ENCODE assay signal across 8 cellular contexts in the genomic region with DNA sequence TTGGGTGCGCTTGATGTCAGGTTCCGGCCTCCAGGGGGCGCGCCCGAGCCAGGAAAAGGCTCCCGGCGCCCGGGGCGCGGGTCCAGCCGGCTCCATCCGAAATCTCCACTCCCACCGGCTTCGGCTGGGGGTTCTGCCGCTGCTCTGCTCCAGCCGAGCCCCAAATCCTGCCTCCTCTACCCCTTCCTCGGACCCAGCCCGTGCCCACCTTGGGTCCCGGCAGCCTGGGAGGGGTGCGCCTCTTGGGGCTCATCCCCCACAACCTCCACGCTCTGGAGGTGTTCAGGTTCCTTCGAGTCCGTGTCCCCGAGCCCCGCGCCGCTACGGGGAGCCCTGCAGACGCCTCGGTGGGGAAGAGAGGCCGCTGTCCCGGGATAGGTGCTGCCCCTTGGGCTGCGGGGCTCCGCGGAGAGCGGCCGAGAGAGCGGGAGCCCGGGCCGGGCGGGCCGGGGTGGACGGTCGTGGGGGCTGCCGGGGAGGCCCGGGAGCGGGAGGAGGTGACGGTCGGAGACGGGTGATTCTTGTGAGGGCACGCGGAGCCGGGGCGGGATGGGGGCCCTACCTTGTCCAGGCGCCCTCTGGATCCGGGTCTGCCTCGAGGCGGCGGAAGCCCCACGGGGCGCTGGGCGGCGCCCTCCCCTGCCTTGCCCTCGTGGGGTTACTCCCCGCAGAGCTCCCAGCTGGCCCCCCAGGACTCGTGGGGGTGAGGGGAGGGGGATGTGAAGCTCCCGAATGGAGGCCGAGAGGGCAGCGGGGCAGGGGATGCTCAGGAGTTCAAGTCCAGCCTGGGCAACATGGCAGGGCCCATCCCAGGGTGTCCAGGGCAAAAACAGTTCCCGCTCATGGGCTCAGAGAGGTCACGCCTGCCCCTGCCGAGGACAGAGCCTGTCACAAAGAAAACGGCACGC. TPM values are rescaled to one million over a fixed set of nuclear protein-coding genes. Genes with fewer than 3 reads are reported as not detected.
A peak's percentile ranks its signal among the peaks of the same experiment; 100 is the strongest.
DNase-seq lines count a peak whose midpoint lies in the region; ATAC-seq and TF ChIP-seq lines count a peak whose summit lies in the region.

No MANE protein-coding gene starts in this region.

- H3K4me3 ChIP-seq in thoracic aorta: peak overlapping the region; percentile 83

- H3K36me3 ChIP-seq in thoracic aorta: no peaks in the 10 kb centered on the region

- peaks cover 3 to 7% of the 10 kb centered on the region in 2 donors for H3K4me1 ChIP-seq in thoracic aorta (ENCODE audit: control insufficient read depth in 1 of 2, low read depth in 2 of 2)

- no peaks in the 10 kb centered on the region for H3K36me3 Mint-ChIP-seq in glutamatergic neuron (ENCODE audit: unreplicated experiment)

- no peaks in the 10 kb centered on the region for H3K9me3 Mint-ChIP-seq in glutamatergic neuron (ENCODE audit: unreplicated experiment)

- DNase-seq in Daoy (ENCODE audit: low read depth): peak; percentile 78
- DNase-seq in activated gamma-delta T cell treated with anti-CD3 and anti-CD28 coated beads, Interleukin-2, amount 50 U/mL, for 16 hours (ENCODE audit: low read depth): peak; percentile 71
- peak; percentile 92 for DNase-seq in glutamatergic neuron
- DNase-seq in omental fat pad (ENCODE audit: low spot score): peak; percentile 95
- no peak for DNase-seq in thoracic aorta (ENCODE audit: low spot score)

- no peaks in the 10 kb centered on the region for H3K4me1 Mint-ChIP-seq in glutamatergic neuron (ENCODE audit: low read depth, unreplicated experiment)

- peak; percentile 63 for TF ChIP-seq POLR2A in Raji (IDR thresholded peaks at IDR 0.05; ENCODE audit: insufficient read depth, low read depth, low read length)

- H3K27me3 Mint-ChIP-seq in glutamatergic neuron (ENCODE audit: unreplicated experiment): peaks cover 2% of the 10 kb centered on the region

- peak overlapping the region; percentile 64 for H3K4me3 Mint-ChIP-seq in glutamatergic neuron (ENCODE audit: unreplicated experiment)

- ATAC-seq in HG03342 (IDR thresholded peaks at IDR 0.05; ENCODE audit: unreplicated experiment) (peak; percentile 51), omental fat pad (ENCODE audit: low FRiP score) (peak; percentile 72), thoracic aorta (ENCODE audit: insufficient number of reproducible peaks, low FRiP score, low read depth) (no peak), GM19455 (IDR thresholded peaks at IDR 0.05; ENCODE audit: unreplicated experiment) (no peak)

- TF ChIP-seq CTCF in glutamatergic neuron (IDR thresholded peaks at IDR 0.05; ENCODE audit: partially characterized antibody, unreplicated experiment) (peak; percentile 88), omental fat pad (IDR thresholded peaks at IDR 0.05) (peak in 2 of 3 donors; percentile 12 to 73), thoracic aorta (IDR thresholded peaks at IDR 0.05) (peak; percentile 86)

- no peak overlapping the region for H3K27ac ChIP-seq in thoracic aorta

- H3K9me3 ChIP-seq in thoracic aorta: no peaks in the 10 kb centered on the region

- H3K27ac Mint-ChIP-seq in glutamatergic neuron (ENCODE audit: unreplicated experiment): no peak overlapping the region

- no peaks in the 10 kb centered on the region for H3K27me3 ChIP-seq in thoracic aorta (replicated peaks; ENCODE audit: insufficient read depth)

RNA-seq across cellular contexts. Expression of gene CYB5R3, which starts 13.2 kb away (rescaled TPM):
- total RNA-seq in Daoy (2014; rRNA removed; shearing (Covaris generic)): 34.8 and 41.4 TPM in 2 replicates
- total RNA-seq in glutamatergic neuron (ENCODE audit: unreplicated experiment) (148 TPM), omental fat pad (100 to 1,000 TPM; 125 to 212 (median 152) TPM), thoracic aorta (100 to 1,000 TPM; 209 to 606 TPM)

RNA-seq across cellular contexts. Expression of gene ATP5MGL, which starts 22.0 kb away (rescaled TPM):
- not detected in 2 replicates for total RNA-seq in Daoy (2014; rRNA removed; shearing (Covaris generic))
- total RNA-seq in glutamatergic neuron (ENCODE audit: unreplicated experiment): 1.1 TPM
- not detected for total RNA-seq in omental fat pad
- not detected for total RNA-seq in thoracic aorta

RNA-seq across cellular contexts. Expression of gene POLDIP3, which starts 47.7 kb away (rescaled TPM):
- total RNA-seq in Daoy (2014; rRNA removed; shearing (Covaris generic)): 29.3 and 39.9 TPM in 2 replicates
- total RNA-seq in glutamatergic neuron (ENCODE audit: unreplicated experiment) (52.8 TPM), omental fat pad (10 to 100 TPM; 25.0 to 44.9 (median 30.7) TPM), thoracic aorta (10 to 100 TPM; 38.2 to 38.7 TPM)

RNA-seq across cellular contexts. Expression of gene A4GALT, which starts 58.3 kb away (rescaled TPM):
- total RNA-seq in Daoy (2014; rRNA removed; shearing (Covaris generic)): 3.5 and 5.6 TPM in 2 replicates
- total RNA-seq in glutamatergic neuron (ENCODE audit: unreplicated experiment): 61.4 TPM
- total RNA-seq in omental fat pad: 10 to 100 TPM; 10.8 to 42.2 (median 20.1) TPM
- 10 to 100 TPM; 68.4 to 77.3 TPM for total RNA-seq in thoracic aorta

Comparison
In these comparisons a context has a peak if more than half of its experiments do, and no peak if none do; other contexts are left out.
1. ATAC-seq: peak in HG03342 (single experiment) and omental fat pad (single experiment); none in thoracic aorta (single experiment) and GM19455 (single experiment).
2. Peak in every context shown above with its lines, with median percentiles within 50 percentile points of each other: CTCF ChIP-seq.